ENCODE assay signal across 8 cellular contexts in the genomic region with DNA sequence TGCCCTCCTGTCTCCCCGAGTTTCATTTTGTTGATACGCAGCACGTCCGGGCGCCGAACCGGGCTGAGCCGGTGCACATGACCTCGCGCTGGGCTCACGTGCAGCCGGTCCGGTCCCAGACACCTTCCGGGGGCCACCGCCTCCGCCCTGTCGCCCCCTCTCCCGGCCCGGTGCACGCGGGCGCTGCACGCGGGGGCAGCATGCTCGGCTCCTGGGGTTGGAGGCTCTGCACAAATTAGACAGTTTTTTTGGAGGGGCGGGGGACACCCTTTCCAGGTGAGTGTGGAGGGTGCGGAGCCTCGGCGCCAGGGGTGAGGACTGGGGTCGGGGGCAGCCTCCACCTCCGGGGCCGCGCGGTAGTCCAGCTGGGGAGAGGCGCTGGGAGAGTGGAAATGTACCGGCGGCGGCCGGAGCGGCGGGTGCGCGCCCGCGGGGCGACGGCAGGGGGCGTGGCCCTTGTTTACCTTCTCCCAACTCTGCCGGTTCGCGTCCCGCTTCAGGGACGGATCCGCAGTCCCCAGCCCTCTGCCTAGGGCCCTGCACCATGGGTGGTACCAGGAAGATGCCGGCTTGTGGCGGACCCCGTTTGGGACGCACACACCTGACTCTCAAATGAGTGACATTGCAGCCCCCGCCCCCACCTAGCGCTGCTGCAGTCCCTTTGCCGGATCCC. TPM values are rescaled to one million over a fixed set of nuclear protein-coding genes. Genes with fewer than 3 reads are reported as not detected.
A peak's percentile ranks its signal among the peaks of the same experiment; 100 is the strongest.
DNase-seq lines count a peak whose midpoint lies in the region; ATAC-seq and TF ChIP-seq lines count a peak whose summit lies in the region.

No MANE protein-coding gene starts in this region.

- in situ Hi-C loops in GM18951 (cut with MboI; ENCODE audit: low sequenced_read_pairs, unreplicated experiment): no loop called here

- H3K79me2 ChIP-seq in PC-3 (ENCODE audit: low read length) (peaks cover 68% of the 10 kb centered on the region), neural progenitor cell (ENCODE audit: low read depth) (peaks cover 30% of the 10 kb centered on the region)

- no peaks in the 10 kb centered on the region for H3K36me3 Mint-ChIP-seq in neural progenitor cell

- peak; percentile 44 for TF ChIP-seq POLR2A in GM18951 (IDR thresholded peaks at IDR 0.05; ENCODE audit: extremely low read depth, insufficient read depth, insufficient read length)

- BruUV-seq in PC-3 (replicated peaks; lab: Mats Ljungman, UMichigan): no TSS peak

- no peaks in the 10 kb centered on the region for H3K27me3 ChIP-seq in PC-3 (ENCODE audit: low read length)
- peaks cover 44% of the 10 kb centered on the region for H3K27me3 ChIP-seq in neural progenitor cell

- peak; percentile 79 for DNase-seq in Ammon's horn (ENCODE audit: low spot score)
- peak; percentile 72 for DNase-seq in PC-3
- peak; percentile 56 for DNase-seq in activated effector memory CD4-positive, alpha-beta T cell treated with Interleukin-2 at 50 U/mL for 16 hours
- DNase-seq in foreskin melanocyte: peak; percentile 77
- DNase-seq in neural progenitor cell (ENCODE audit: low spot score): peak; percentile 79

- ATAC-seq in HG03354 (IDR thresholded peaks at IDR 0.05; ENCODE audit: poor library complexity, severe bottlenecking, unreplicated experiment): peak; percentile 25
- ATAC-seq in PC-3: peak; percentile 34

- H3K27me3 Mint-ChIP-seq in neural progenitor cell (ENCODE audit: insufficient read depth, low read depth): peaks cover 33% of the 10 kb centered on the region

- H3K9me3 ChIP-seq in PC-3 (ENCODE audit: low read length) (no peaks in the 10 kb centered on the region), neural progenitor cell (ENCODE audit: low read depth) (no peaks in the 10 kb centered on the region)

- H2AFZ ChIP-seq in PC-3 (ENCODE audit: low read length) (peak overlapping the region; percentile 64; the same call in 1 of the 2 replicates), neural progenitor cell (replicated peaks) (peak overlapping the region; percentile 89)

- H3K9ac ChIP-seq in PC-3 (ENCODE audit: low read length) (peak overlapping the region; percentile 90), neural progenitor cell (no peak overlapping the region)

- H3K36me3 ChIP-seq in PC-3 (ENCODE audit: low read depth, low read length) (no peaks in the 10 kb centered on the region), neural progenitor cell (no peaks in the 10 kb centered on the region)

- H3K9me2 ChIP-seq in PC-3 (replicated peaks; ENCODE audit: low read length): no peaks in the 10 kb centered on the region

- peaks cover 31% of the 10 kb centered on the region for H3K4me1 Mint-ChIP-seq in neural progenitor cell

- CTCF ChIA-PET in PC-3 (lab: Charles Lee): interaction anchor here (0.7 kb wide), 1 partner anchor 122 kb away, joined by 8 read pairs; a partner anchor contains a TSS

- H3F3A ChIP-seq in PC-3 (ENCODE audit: low read length, unreplicated experiment) (no peaks in the 10 kb centered on the region), neural progenitor cell (ENCODE audit: low read depth) (peaks cover 64% of the 10 kb centered on the region)

- H3K4me3 ChIP-seq in PC-3 (ENCODE audit: low read length) (peak overlapping the region; percentile 76), neural progenitor cell (peak overlapping the region; percentile 67)

- intact Hi-C loops in PC-3 (cut with micrococcal nuclease): loop anchor here (2.0 kb wide), 3 partner anchors 116 to 224 kb away; a partner anchor contains a TSS

- peaks cover 3% of the 10 kb centered on the region for H3K9me3 Mint-ChIP-seq in neural progenitor cell

- POLR2A ChIA-PET in PC-3 (lab: Charles Lee; ENCODE audit: unreplicated experiment): no interaction called here

- H3K27ac ChIP-seq in PC-3 (ENCODE audit: low read length): peak overlapping the region; percentile 86
- H3K27ac ChIP-seq in neural progenitor cell: no peak overlapping the region
- peak overlapping the region; percentile 98 for H3K27ac ChIP-seq in temporal lobe (ENCODE audit: low read depth, low read length)

- no peak overlapping the region for H3K27ac Mint-ChIP-seq in neural progenitor cell

- H3K4me1 ChIP-seq in PC-3 (ENCODE audit: insufficient read depth, low read length): peaks cover 16% of the 10 kb centered on the region
- peaks cover 34% of the 10 kb centered on the region for H3K4me1 ChIP-seq in neural progenitor cell

- H4K20me1 ChIP-seq in PC-3 (ENCODE audit: low read length) (peaks cover 4% of the 10 kb centered on the region; the same call in 1 of the 2 replicates), neural progenitor cell (ENCODE audit: low read depth) (peaks cover 9% of the 10 kb centered on the region)

- H3K4me2 ChIP-seq in PC-3 (ENCODE audit: low read length) (peak overlapping the region; percentile 89), neural progenitor cell (peak overlapping the region; percentile 95)

- TF ChIP-seq CTCF in PC-3 (conservative IDR thresholded peaks at IDR 0.05; ENCODE audit: low read depth, low read length) (no peak), neural progenitor cell (IDR thresholded peaks at IDR 0.05) (peak; percentile 51)

- peak overlapping the region; percentile 91 for H3K4me3 Mint-ChIP-seq in neural progenitor cell

RNA-seq across cellular contexts. Expression of a gene that starts 1.1 kb away (rescaled TPM):
- total RNA-seq in PC-3 (2014; rRNA removed) (33.2 and 42.3 TPM in 2 replicates), neural progenitor cell (ENCODE audit: low replicate concordance) (1.7 and 2.3 TPM in 2 replicates), temporal lobe (3.4 TPM)
